Comparison of ENCODE assay signal across 30 cellular contexts in genomic region chr15:76179023-76179422, GRCh38.
"Had no signal": no experiment of that assay in that cellular context is flagged by ENCODE, and none has a peak within 500 bp of the region (broad histone marks: within the 10 kb centered on the region; RNA-seq: fewer than 3 reads in every experiment).

No MANE protein-coding gene starts in this region.

- FAIRE-seq: islet of Langerhans, kidney, pancreas had no signal

- H3K27ac ChIP-seq: left lung, neural progenitor cell, pancreas, prostate gland, sigmoid colon, testis, thyroid gland, transverse colon, upper lobe of left lung, vagina had no signal

- ATAC-seq: left colon; left lung; natural killer cell; pancreas; right cardiac atrium; stimulated activated memory B cell treated with anti-CD40 and anti-IgM and Interleukin-4, amounts not matched to agents 10 μg/mL and 1 μg/mL and 100 μg/mL, for 72 hours; stimulated activated naive CD8-positive, alpha-beta T cell treated with anti-CD3 and anti-CD28 coated beads, Interleukin-15, amount 100 ng/mL, for 72 hours had no signal

- H3K9ac ChIP-seq: neural progenitor cell had no signal

- H3K36me3 ChIP-seq: left lung, neural progenitor cell, pancreas, prostate gland, sigmoid colon, thyroid gland, transverse colon, upper lobe of left lung, vagina had no signal

- DNase-seq: hypothalamus; immature natural killer cell; kidney; left colon; left lung; mesendoderm; naive B cell; natural killer cell; pancreas; posterior cingulate gyrus; retina; right cardiac atrium; sigmoid colon; stimulated activated CD4-positive, alpha-beta T cell treated with anti-CD3 and anti-CD28 coated beads, Interleukin-1b, Interleukin-23, amount 100 ng/mL, for 48 hours; stimulated activated CD4-positive, alpha-beta T cell treated with anti-CD3 and anti-CD28 coated beads, Interleukin-2, amount 100 ng/mL, for 48 hours; stimulated activated CD4-positive, alpha-beta T cell treated with anti-CD3 and anti-CD28 coated beads, Interleukin-4, amount 100 ng/mL, for 4 hours; stimulated activated CD8-positive, alpha-beta memory T cell treated with anti-CD3 and anti-CD28 coated beads, Interleukin-4, amount 100 ng/mL, for 48 hours; stimulated activated naive CD4-positive, alpha-beta T cell treated with Interleukin-2 at 50 U/mL for 16 hours; stimulated activated naive CD8-positive, alpha-beta T cell treated with anti-CD3 and anti-CD28 coated beads, Interleukin-15, amount 100 ng/mL, for 72 hours; testis; thyroid gland; transverse colon; upper lobe of left lung had no signal

- H3K4me3 ChIP-seq: left lung, lung, neural progenitor cell, pancreas, prostate gland, sigmoid colon, smooth muscle cell, testis, thyroid gland, transverse colon, upper lobe of left lung, vagina had no signal

- H2AFZ ChIP-seq: neural progenitor cell had no signal

- H3K9me3 ChIP-seq: left lung, pancreas, prostate gland, sigmoid colon, testis, thyroid gland, transverse colon, upper lobe of left lung, vagina had no signal

- H3K4me2 ChIP-seq: neural progenitor cell, smooth muscle cell had no signal

- H3K4me1 ChIP-seq: left lung, pancreas, thyroid gland, upper lobe of left lung had no signal

- H3K27me3 ChIP-seq: neural progenitor cell, pancreas, testis, thyroid gland, upper lobe of left lung, vagina had no signal
